14 cellular contexts compared by ENCODE assay signal in genomic region chr22:45248832-45249561, GRCh38. TPM values are rescaled to one million over a fixed set of nuclear protein-coding genes. Genes with fewer than 3 reads are reported as not detected.
DNase-seq lines count a peak whose midpoint lies in the region; ATAC-seq, FAIRE-seq and TF ChIP-seq lines count a peak whose summit lies in the region.
"Had no signal": no experiment of that assay in that cellular context is flagged by ENCODE, and none has a peak within 500 bp of the region (broad histone marks: within the 10 kb centered on the region; RNA-seq: fewer than 3 reads in every experiment).

No MANE protein-coding gene starts in this region.

- no peaks in the 10 kb centered on the region for H3K9me3 ChIP-seq in HepG2 (ENCODE audit: low read length)
- H3K9me3 ChIP-seq: tibial nerve had no signal

- no peak overlapping the region for H2AFZ ChIP-seq in HepG2 (ENCODE audit: low read length)

- TF ChIP-seq EP300 in HepG2 (IDR thresholded peaks at IDR 0.05; ENCODE audit: low read depth in 2 of 2, low read length in 2 of 2) (no peak), HepG2 (CRISPR knock-in tag; IDR thresholded peaks at IDR 0.05; ENCODE audit: borderline replicate concordance) (no peak)

- TF ChIP-seq CTCF in HepG2 (CRISPR knock-in tag; IDR thresholded peaks at IDR 0.05) = no peak

- no peak for TF ChIP-seq RAD21 in HepG2 (CRISPR knock-in tag; IDR thresholded peaks at IDR 0.05)

- H3K79me2 ChIP-seq in HepG2 (ENCODE audit: insufficient read depth, low read length) = no peaks in the 10 kb centered on the region

- DNase-seq in GM18507 (ENCODE audit: extremely low spot score, insufficient read length, low read depth) (no peak), NAMALWA (ENCODE audit: low spot score) (peak; percentile 63), HepG2 (ENCODE audit: low spot score) (no peak), NCI-H1436 (lab: John Stamatoyannopoulos, UW) (no peak), putamen (ENCODE audit: low spot score) (no peak)
- no peak for DNase-seq in stimulated activated CD4-positive, alpha-beta T cell treated with anti-CD3 and anti-CD28 coated beads, Interleukin-15, amount 100 ng/mL, for 24 hours
- no peak for DNase-seq in activated T-cell treated with anti-CD3 and anti-CD28 coated beads, Interleukin-2, amount 50 U/mL, for 48 hours
- DNase-seq: activated CD4-positive, alpha-beta T cell treated with anti-CD3 and anti-CD28 coated beads, Interleukin-2, amount 10 ng/mL, durations not matched to agents 7 days and 5 days; anterior cingulate cortex; foreskin melanocyte had no signal

- H3K27me3 ChIP-seq in HepG2 (ENCODE audit: control insufficient read depth in 1 of 2, insufficient read depth in 2 of 2, low read length in 2 of 2) = no peaks in the 10 kb centered on the region
- H3K27me3 ChIP-seq: tibial nerve had no signal

- ATAC-seq in GM21619 (IDR thresholded peaks at IDR 0.05; ENCODE audit: unreplicated experiment) (peak; percentile 67), HepG2 (no peak)

- POLR2A ChIA-PET in HepG2 (lab: Yijun Ruan, JAX) = no interaction called here

- CTCF ChIA-PET in HepG2 (lab: Yijun Ruan, JAX; ENCODE audit: low intra/inter-chr PET ratio, low total read pairs) = no interaction called here

- H3K9ac ChIP-seq in HepG2 (ENCODE audit: insufficient read depth, low read depth, low read length) = no peak overlapping the region; the same call in 1 of the 2 replicates

- BruUV-seq in HepG2 (replicated peaks; lab: Mats Ljungman, UMichigan) = no TSS peak

- peak; percentile 95 for FAIRE-seq in GM18507 (lab: Jason Lieb, UNC)
- no peak for FAIRE-seq in HepG2 (lab: Jason Lieb, UNC)
- FAIRE-seq: H54 had no signal

- no peak for TF ChIP-seq POLR2A in HepG2 (IDR thresholded peaks at IDR 0.05; ENCODE audit: insufficient read depth in 1 of 2, low read depth in 2 of 2, low read length in 2 of 2)

- in situ Hi-C loops in HepG2 (cut with HindIII; ENCODE audit: extremely low pct_ligation_motif_present, low pct_unique_long_range_greater_than_20kb) = loop anchor here (10.0 kb wide), 1 partner anchor 84 kb away; the partner anchor contains the start of gene NUP50

- intact Hi-C loops in HepG2 (cut with micrococcal nuclease; ENCODE audit: unreplicated experiment) = no loop called here

- no peaks in the 10 kb centered on the region for H3K36me3 ChIP-seq in HepG2 (replicated peaks in 1 of 2; ENCODE audit: control insufficient read depth in 1 of 2, insufficient read depth in 2 of 2, low read length in 2 of 2)
- H3K36me3 ChIP-seq: tibial nerve had no signal

- 6% methylated on average over 8 of the region's 8 CpGs for WGBS in HepG2 (ENCODE audit: low lambda C conversion rate)

- no peaks in the 10 kb centered on the region for H4K20me1 ChIP-seq in HepG2 (ENCODE audit: insufficient read depth, low read length)

- peak overlapping the region; percentile 60 for H3K4me2 ChIP-seq in HepG2 (ENCODE audit: low read depth, low read length)

- H3K4me3 ChIP-seq in HepG2 (replicated peaks in 1 of 3; ENCODE audit: insufficient read depth in 1 of 3, low read depth in 2 of 3, low read length in 3 of 3) = peak overlapping the region; percentile 17 to 31 (median 25); a peak in 5 of 6 replicates
- H3K4me3 ChIP-seq: tibial nerve had no signal

- H3K4me1 ChIP-seq in HepG2 (ENCODE audit: insufficient read depth, low read length) = peaks cover 68% of the 10 kb centered on the region

- no peak overlapping the region for H3K27ac ChIP-seq in HepG2 (ENCODE audit: extremely low read length, insufficient read depth, low read length)
- H3K27ac ChIP-seq: tibial nerve had no signal

TF ChIP-seq in HepG2, 621 proteins besides CTCF, POLR2A, EP300 and RAD21 (continues in another document):
- TF ChIP-seq PLSCR1 (CRISPR knock-in tag; IDR thresholded peaks at IDR 0.05; ENCODE audit: borderline replicate concordance) = no peak
- no peak for TF ChIP-seq ZBTB42 (CRISPR knock-in tag; IDR thresholded peaks at IDR 0.05)
- TF ChIP-seq NR2F2 (IDR thresholded peaks at IDR 0.05; ENCODE audit: borderline replicate concordance, low read depth) = no peak
- no peak for TF ChIP-seq KAT8 (CRISPR knock-in tag; IDR thresholded peaks at IDR 0.05)
- no peak for TF ChIP-seq ZNF543 (CRISPR knock-in tag; IDR thresholded peaks at IDR 0.05)
- no peak for TF ChIP-seq MIXL1 (CRISPR knock-in tag; IDR thresholded peaks at IDR 0.05)

RNA-seq across cellular contexts. Expression of gene KIAA0930, which starts 8.3 kb away (rescaled TPM):
- 25.5 and 27.0 TPM in 2 replicates for total RNA-seq in HepG2 (2016; rRNA removed; fragmentation: Illumina TruSeq; extraction: Trizol)
- 8.5 and 8.8 TPM in 2 replicates for total RNA-seq in HepG2 (2016; cell fraction: cytosol; rRNA removed; fragmentation: Illumina TruSeq; extraction: Trizol; ENCODE audit: low read depth)
- 20.2 and 27.2 TPM in 2 replicates for total RNA-seq in HepG2 (2016; cell fraction: insoluble cytoplasmic fraction; rRNA removed; fragmentation: Illumina TruSeq; extraction: Trizol)
- total RNA-seq in HepG2 (2016; cell fraction: membrane; rRNA removed; fragmentation: Illumina TruSeq; extraction: Trizol) = 26.6 and 27.7 TPM in 2 replicates
- total RNA-seq in HepG2 (2016; cell fraction: nucleus; rRNA removed; fragmentation: Illumina TruSeq; extraction: Trizol) = 13.4 and 15.4 TPM in 2 replicates
- polyA plus RNA-seq in HepG2 (2011; rRNA removed) = 38.2 and 46.3 TPM in 2 replicates
- polyA plus RNA-seq in HepG2 (2011; cell fraction: cytosol; rRNA removed) = 39.3 and 40.1 TPM in 2 replicates
- polyA plus RNA-seq in HepG2 (2011; cell fraction: nucleus; rRNA removed) = 32.6 and 39.0 TPM in 2 replicates
- 24.1 and 35.1 TPM in 2 replicates for polyA plus RNA-seq in HepG2 (2012)
- polyA plus RNA-seq in HepG2 (2016; cell fraction: cytosol; fragmentation: Illumina TruSeq; extraction: Trizol; ENCODE audit: low read depth) = 14.2 and 17.6 TPM in 2 replicates
- 26.4 and 31.5 TPM in 2 replicates for polyA plus RNA-seq in HepG2 (2016; cell fraction: insoluble cytoplasmic fraction; fragmentation: Illumina TruSeq; extraction: Trizol; ENCODE audit: low read depth)
- 30.2 and 31.7 TPM in 2 replicates for polyA plus RNA-seq in HepG2 (2016; cell fraction: membrane; fragmentation: Illumina TruSeq; extraction: Trizol; ENCODE audit: low read depth)
- polyA plus RNA-seq in HepG2 (2016; cell fraction: nucleus; fragmentation: Illumina TruSeq; extraction: Trizol; ENCODE audit: insufficient read depth, low read depth) = 28.9 and 29.2 TPM in 2 replicates
- 40.1 and 54.5 TPM in 2 replicates for polyA minus RNA-seq in HepG2 (2011; rRNA and poly(A)+ RNA removed; ENCODE audit: low replicate concordance)
- polyA minus RNA-seq in HepG2 (2011; cell fraction: cytosol; rRNA and poly(A)+ RNA removed) = 21.4 and 26.1 TPM in 2 replicates
- 4.8 and 8.6 TPM in 2 replicates for polyA minus RNA-seq in HepG2 (2011; cell fraction: nucleus; rRNA and poly(A)+ RNA removed)

RNA-seq across cellular contexts. Expression of gene UPK3A, which starts 35.8 kb away (rescaled TPM):
- 10.0 and 10.5 TPM in 2 replicates for total RNA-seq in HepG2 (2016; rRNA removed; fragmentation: Illumina TruSeq; extraction: Trizol)
- 9.4 and 11.8 TPM in 2 replicates for total RNA-seq in HepG2 (2016; cell fraction: cytosol; rRNA removed; fragmentation: Illumina TruSeq; extraction: Trizol; ENCODE audit: low read depth)
- 9.5 and 11.5 TPM in 2 replicates for total RNA-seq in HepG2 (2016; cell fraction: insoluble cytoplasmic fraction; rRNA removed; fragmentation: Illumina TruSeq; extraction: Trizol)
- 10.2 and 12.3 TPM in 2 replicates for total RNA-seq in HepG2 (2016; cell fraction: membrane; rRNA removed; fragmentation: Illumina TruSeq; extraction: Trizol)
- 3.3 and 4.2 TPM in 2 replicates for total RNA-seq in HepG2 (2016; cell fraction: nucleus; rRNA removed; fragmentation: Illumina TruSeq; extraction: Trizol)
- 12.2 and 13.8 TPM in 2 replicates for polyA plus RNA-seq in HepG2 (2011; rRNA removed)
- polyA plus RNA-seq in HepG2 (2011; cell fraction: cytosol; rRNA removed) = 10.6 and 20.2 TPM in 2 replicates
- polyA plus RNA-seq in HepG2 (2011; cell fraction: nucleus; rRNA removed) = 5.9 and 7.2 TPM in 2 replicates
- 4.3 and 11.1 TPM in 2 replicates for polyA plus RNA-seq in HepG2 (2012)
- 14.1 and 18.5 TPM in 2 replicates for polyA plus RNA-seq in HepG2 (2016; cell fraction: cytosol; fragmentation: Illumina TruSeq; extraction: Trizol; ENCODE audit: low read depth)
- 14.2 and 18.6 TPM in 2 replicates for polyA plus RNA-seq in HepG2 (2016; cell fraction: insoluble cytoplasmic fraction; fragmentation: Illumina TruSeq; extraction: Trizol; ENCODE audit: low read depth)
- polyA plus RNA-seq in HepG2 (2016; cell fraction: membrane; fragmentation: Illumina TruSeq; extraction: Trizol; ENCODE audit: low read depth) = 13.4 and 14.9 TPM in 2 replicates
- polyA plus RNA-seq in HepG2 (2016; cell fraction: nucleus; fragmentation: Illumina TruSeq; extraction: Trizol; ENCODE audit: insufficient read depth, low read depth) = 12.3 and 12.7 TPM in 2 replicates
- 30.1 TPM in 1 of 2 replicates, not detected in the other for polyA minus RNA-seq in HepG2 (2011; rRNA and poly(A)+ RNA removed; ENCODE audit: low replicate concordance)
- polyA minus RNA-seq in HepG2 (2011; cell fraction: cytosol; rRNA and poly(A)+ RNA removed) = 3.4 and 3.6 TPM in 2 replicates
- 2.2 and 3.2 TPM in 2 replicates for polyA minus RNA-seq in HepG2 (2011; cell fraction: nucleus; rRNA and poly(A)+ RNA removed)
- total RNA-seq: activated CD4-positive, alpha-beta T cell treated with anti-CD3 and anti-CD28 coated beads, Interleukin-2, amount 10 ng/mL, durations not matched to agents 7 days and 5 days; M059J; tibial nerve had no signal
